In the genomic region with DNA sequence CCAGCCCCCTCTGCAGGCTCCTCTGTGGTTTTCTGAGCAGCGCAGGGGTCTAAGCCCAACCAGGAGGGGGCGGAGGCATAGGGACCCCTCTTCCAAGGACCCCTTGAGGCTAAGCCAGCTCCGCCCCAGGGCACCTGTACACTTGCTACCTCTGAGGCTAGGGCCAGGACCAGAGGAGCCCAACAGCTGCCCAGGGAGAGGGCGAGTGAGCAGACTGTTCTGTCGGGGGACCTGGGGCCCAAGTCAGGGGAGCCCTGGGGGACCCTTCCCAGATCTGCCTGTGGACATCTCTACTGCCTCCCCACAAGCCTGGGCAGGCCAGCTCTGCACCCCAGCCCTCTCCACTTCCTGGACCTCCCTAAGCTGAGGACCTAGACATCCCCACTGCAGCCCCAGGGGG, we compare ENCODE assay signal across 14 cellular contexts. TPM values are rescaled to one million over a fixed set of nuclear protein-coding genes. Genes with fewer than 3 reads are reported as not detected.
DNase-seq lines count a peak whose midpoint lies in the region; ATAC-seq and TF ChIP-seq lines count a peak whose summit lies in the region.
"Had no signal": no experiment of that assay in that cellular context is flagged by ENCODE, and none has a peak within 500 bp of the region (broad histone marks: within the 10 kb centered on the region; RNA-seq: fewer than 3 reads in every experiment).

No MANE protein-coding gene starts in this region.

- no peak overlapping the region for H2AFZ ChIP-seq in mesenchymal stem cell (ENCODE audit: low read depth, low read length)

- H3K27ac Mint-ChIP-seq in activated T-helper 1 cell treated with anti-CD3 and anti-CD28 coated beads, Interleukin-12 subunit alpha, Interleukin-12 subunit beta, Interleukin-2, Interleukin-4 antibody, amounts not matched to agents 30 ng/mL and 10 ng/mL and 1 ng/mL, durations not matched to agents 14 hours and 24 hours and 36 hours: no peak overlapping the region

- no peak overlapping the region for H4K91ac ChIP-seq in mesenchymal stem cell (ENCODE audit: low read length)

- no peaks in the 10 kb centered on the region for H3K9me3 Mint-ChIP-seq in activated T-helper 1 cell treated with anti-CD3 and anti-CD28 coated beads, Interleukin-12 subunit alpha, Interleukin-12 subunit beta, Interleukin-2, Interleukin-4 antibody, amounts not matched to agents 30 ng/mL and 10 ng/mL and 1 ng/mL, durations not matched to agents 14 hours and 24 hours and 36 hours

- no peak overlapping the region for H2BK15ac ChIP-seq in mesenchymal stem cell (ENCODE audit: low read depth, poor library complexity, severe bottlenecking)

- H3K4me1 Mint-ChIP-seq in activated T-helper 1 cell treated with anti-CD3 and anti-CD28 coated beads, Interleukin-12 subunit alpha, Interleukin-12 subunit beta, Interleukin-2, Interleukin-4 antibody, amounts not matched to agents 30 ng/mL and 10 ng/mL and 1 ng/mL, durations not matched to agents 14 hours and 24 hours and 36 hours (ENCODE audit: low read depth): no peaks in the 10 kb centered on the region

- no peak overlapping the region for H4K8ac ChIP-seq in mesenchymal stem cell (ENCODE audit: low read length)

- CTCF ChIA-PET in GM10248 (lab: Yijun Ruan, JAX): interaction anchor here (1.0 to 2.5 kb wide), 4 partner anchors 9 to 184 kb away, joined by 3 to 12 read pairs (median 7); no protein-coding TSS in a partner anchor

- no peak overlapping the region for H3K27ac ChIP-seq in right atrium auricular region
- no peak overlapping the region for H3K27ac ChIP-seq in lower lobe of right lung
- no peak overlapping the region for H3K27ac ChIP-seq in mesenchymal stem cell (ENCODE audit: low read length, poor library complexity, severe bottlenecking)
- H3K27ac ChIP-seq: skin epidermis had no signal

- DNase-seq in left ventricle myocardium superior: peak; percentile 23
- DNase-seq in right atrium auricular region (ENCODE audit: low spot score): no peak
- DNase-seq in activated T-helper 1 cell treated with anti-CD3 and anti-CD28 coated beads, Interleukin-12 subunit alpha, Interleukin-12 subunit beta, Interleukin-2, Interleukin-4 antibody, amounts not matched to agents 30 ng/mL and 10 ng/mL and 1 ng/mL, durations not matched to agents 14 hours and 24 hours and 36 hours (ENCODE audit: low spot score): no peak
- peak; percentile 35 for DNase-seq in lower lobe of right lung
- no peak for DNase-seq in GM10248 (ENCODE audit: extremely low spot score)
- no peak for DNase-seq in mesenchymal stem cell
- no peak for DNase-seq in NCI-H510A treated with DMSO at 0.1 percent for 48 hours (lab: John Stamatoyannopoulos, UW)
- DNase-seq: activated CD8-positive, alpha-beta memory T cell treated with anti-CD3 and anti-CD28 coated beads, Interleukin-2, amount 50 U/mL, for 48 hours; DMS79 treated with DMSO at 0.1 percent for 48 hours; hypothalamus; KBM-7; NCI-H345 had no signal

- no peak overlapping the region for H3K18ac ChIP-seq in mesenchymal stem cell (ENCODE audit: low read depth in 1 of 2, low read length in 2 of 2)

- peak overlapping the region; percentile 54 for H3K4me3 Mint-ChIP-seq in activated T-helper 1 cell treated with anti-CD3 and anti-CD28 coated beads, Interleukin-12 subunit alpha, Interleukin-12 subunit beta, Interleukin-2, Interleukin-4 antibody, amounts not matched to agents 30 ng/mL and 10 ng/mL and 1 ng/mL, durations not matched to agents 14 hours and 24 hours and 36 hours

- TF ChIP-seq CTCF in right atrium auricular region (IDR thresholded peaks at IDR 0.05): no peak
- TF ChIP-seq CTCF in lower lobe of right lung (IDR thresholded peaks at IDR 0.05): no peak
- TF ChIP-seq CTCF in GM10248 (IDR thresholded peaks at IDR 0.05; ENCODE audit: control extremely low read depth, extremely low read depth, low read depth, missing control alignments): no peak

- no peak overlapping the region for H3K14ac ChIP-seq in mesenchymal stem cell (ENCODE audit: low read length in 2 of 2)

- H3K36me3 Mint-ChIP-seq in activated T-helper 1 cell treated with anti-CD3 and anti-CD28 coated beads, Interleukin-12 subunit alpha, Interleukin-12 subunit beta, Interleukin-2, Interleukin-4 antibody, amounts not matched to agents 30 ng/mL and 10 ng/mL and 1 ng/mL, durations not matched to agents 14 hours and 24 hours and 36 hours (ENCODE audit: low read depth): no peaks in the 10 kb centered on the region

- H3K27me3 ChIP-seq in right atrium auricular region (peaks cover 0 to 17% of the 10 kb centered on the region in 2 donors), lower lobe of right lung (ENCODE audit: low read depth) (peaks cover 44% of the 10 kb centered on the region), mesenchymal stem cell (ENCODE audit: control insufficient read depth in 1 of 2, insufficient read depth in 1 of 2, low read length in 2 of 2) (peaks cover 4 to 57% of the 10 kb centered on the region in 2 experiments)

- 91% methylated on average over 5 of the region's 5 CpGs for WGBS in mesenchymal stem cell

- no peak overlapping the region for H2AK5ac ChIP-seq in mesenchymal stem cell (ENCODE audit: low read length, severe bottlenecking)

- H3K4me3 ChIP-seq in right atrium auricular region (no peak overlapping the region), lower lobe of right lung (no peak overlapping the region), mesenchymal stem cell (ENCODE audit: insufficient read depth in 1 of 2, low read depth in 1 of 2, low read length in 2 of 2) (no peak overlapping the region)

- no peak overlapping the region for H2BK12ac ChIP-seq in mesenchymal stem cell (ENCODE audit: low read length in 2 of 2)

- no peak overlapping the region for H3K4me2 ChIP-seq in mesenchymal stem cell (ENCODE audit: low read length, poor library complexity, severe bottlenecking)

- no peak overlapping the region for H3K23ac ChIP-seq in mesenchymal stem cell (ENCODE audit: low read length in 2 of 2)

- H3K79me1 ChIP-seq in mesenchymal stem cell (replicated peaks; ENCODE audit: low read length, poor library complexity, severe bottlenecking): peaks cover 6% of the 10 kb centered on the region

- no peak overlapping the region for H2BK120ac ChIP-seq in mesenchymal stem cell (ENCODE audit: low read depth, low read length)

- H3K9ac ChIP-seq in mesenchymal stem cell (ENCODE audit: low read length): no peak overlapping the region

- H3K9me3 ChIP-seq in right atrium auricular region (no peaks in the 10 kb centered on the region), lower lobe of right lung (no peaks in the 10 kb centered on the region), mesenchymal stem cell (ENCODE audit: control insufficient read depth, low read length) (no peaks in the 10 kb centered on the region)

- no peak overlapping the region for H2BK5ac ChIP-seq in mesenchymal stem cell (ENCODE audit: low read depth, low read length, poor library complexity, severe bottlenecking)

- H3K36me3 ChIP-seq in right atrium auricular region: no peaks in the 10 kb centered on the region
- H3K36me3 ChIP-seq in lower lobe of right lung: no peaks in the 10 kb centered on the region
- peaks cover 0 to 40% of the 10 kb centered on the region in 2 experiments for H3K36me3 ChIP-seq in mesenchymal stem cell (ENCODE audit: control insufficient read depth in 1 of 2, insufficient read depth in 2 of 2, low read depth in 1 of 2, low read length in 2 of 2)

- H3K4ac ChIP-seq in mesenchymal stem cell (ENCODE audit: low read depth in 1 of 2, low read length in 2 of 2): no peak overlapping the region

- ATAC-seq in left ventricle myocardium superior (no peak), lower lobe of right lung (no peak), GM18511 (IDR thresholded peaks at IDR 0.05; ENCODE audit: unreplicated experiment) (no peak)

- H3K27me3 Mint-ChIP-seq in activated T-helper 1 cell treated with anti-CD3 and anti-CD28 coated beads, Interleukin-12 subunit alpha, Interleukin-12 subunit beta, Interleukin-2, Interleukin-4 antibody, amounts not matched to agents 30 ng/mL and 10 ng/mL and 1 ng/mL, durations not matched to agents 14 hours and 24 hours and 36 hours (ENCODE audit: insufficient read depth): peaks cover 40% of the 10 kb centered on the region

- H3K4me1 ChIP-seq in right atrium auricular region (peaks cover 0 to 10% of the 10 kb centered on the region in 2 donors), lower lobe of right lung (peaks cover 10% of the 10 kb centered on the region), mesenchymal stem cell (ENCODE audit: control insufficient read depth, insufficient read depth, low read depth, low read length) (peaks cover 25% of the 10 kb centered on the region)

- intact Hi-C loops in left ventricle myocardium superior (cut with micrococcal nuclease) (no loop called here), lower lobe of right lung (cut with DNase I) (no loop called here)
- intact Hi-C loops in activated T-helper 1 cell treated with anti-CD3 and anti-CD28 coated beads, Interleukin-12 subunit alpha, Interleukin-12 subunit beta, Interleukin-2, Interleukin-4 antibody, amounts not matched to agents 30 ng/mL and 10 ng/mL and 1 ng/mL, durations not matched to agents 14 hours and 24 hours and 36 hours (cut with micrococcal nuclease): no loop called here

- POLR2A ChIA-PET in GM10248 (lab: Yijun Ruan, JAX): no interaction called here

RNA-seq across cellular contexts. Expression of a gene that starts 1.8 kb away (rescaled TPM):
- 0.50 TPM for total RNA-seq in left ventricle myocardium superior
- under 1 TPM in 1 of 2 donors, not detected in 1; 0.39 TPM for total RNA-seq in right atrium auricular region
- total RNA-seq in activated T-helper 1 cell treated with anti-CD3 and anti-CD28 coated beads, Interleukin-12 subunit alpha, Interleukin-12 subunit beta, Interleukin-2, Interleukin-4 antibody, amounts not matched to agents 30 ng/mL and 10 ng/mL and 1 ng/mL, durations not matched to agents 14 hours and 24 hours and 36 hours: 3.8 and 5.1 TPM in 2 replicates
- total RNA-seq in lower lobe of right lung: 0.38 TPM
- polyA plus RNA-seq in mesenchymal stem cell (2013, experiment 1 of 2): 17.0 TPM
- polyA plus RNA-seq in mesenchymal stem cell (2013, experiment 2 of 2): 15.3 TPM

RNA-seq across cellular contexts. Expression of a gene that starts 23.0 kb away (rescaled TPM):
- total RNA-seq in left ventricle myocardium superior (0.84 TPM), right atrium auricular region (1 to 10 TPM in 1 of 2 donors, under 1 TPM in 1; 0.43 to 1.0 TPM), lower lobe of right lung (23.1 TPM)
- total RNA-seq in activated T-helper 1 cell treated with anti-CD3 and anti-CD28 coated beads, Interleukin-12 subunit alpha, Interleukin-12 subunit beta, Interleukin-2, Interleukin-4 antibody, amounts not matched to agents 30 ng/mL and 10 ng/mL and 1 ng/mL, durations not matched to agents 14 hours and 24 hours and 36 hours: not detected in 2 replicates
- polyA plus RNA-seq in mesenchymal stem cell (2013, experiment 1 of 2): 2.0 TPM
- polyA plus RNA-seq in mesenchymal stem cell (2013, experiment 2 of 2): 1.4 TPM

RNA-seq across cellular contexts. Expression of a gene that starts 43.7 kb away (rescaled TPM):
- total RNA-seq in left ventricle myocardium superior: 47.5 TPM
- 10 to 100 TPM; 26.6 to 33.3 TPM for total RNA-seq in right atrium auricular region
- 38.3 and 43.9 TPM in 2 replicates for total RNA-seq in activated T-helper 1 cell treated with anti-CD3 and anti-CD28 coated beads, Interleukin-12 subunit alpha, Interleukin-12 subunit beta, Interleukin-2, Interleukin-4 antibody, amounts not matched to agents 30 ng/mL and 10 ng/mL and 1 ng/mL, durations not matched to agents 14 hours and 24 hours and 36 hours
- total RNA-seq in lower lobe of right lung: 91.8 TPM
- polyA plus RNA-seq in mesenchymal stem cell (2013, experiment 1 of 2): 36.5 TPM
- polyA plus RNA-seq in mesenchymal stem cell (2013, experiment 2 of 2): 37.3 TPM

RNA-seq across cellular contexts. Expression of a gene that starts 50.4 kb away (rescaled TPM):
- total RNA-seq in left ventricle myocardium superior (259 TPM), right atrium auricular region (100 to 1,000 TPM; 156 to 372 TPM), lower lobe of right lung (767 TPM)
- 3.6 and 4.6 TPM in 2 replicates for total RNA-seq in activated T-helper 1 cell treated with anti-CD3 and anti-CD28 coated beads, Interleukin-12 subunit alpha, Interleukin-12 subunit beta, Interleukin-2, Interleukin-4 antibody, amounts not matched to agents 30 ng/mL and 10 ng/mL and 1 ng/mL, durations not matched to agents 14 hours and 24 hours and 36 hours
- polyA plus RNA-seq in mesenchymal stem cell (2013, experiment 1 of 2): 2,969 TPM
- polyA plus RNA-seq in mesenchymal stem cell (2013, experiment 2 of 2): 2,910 TPM

RNA-seq across cellular contexts. Expression of a gene that starts 57.2 kb away (rescaled TPM):
- 101 TPM for total RNA-seq in left ventricle myocardium superior
- 100 to 1,000 TPM in 1 of 2 donors, 10 to 100 TPM in 1; 82.3 to 241 TPM for total RNA-seq in right atrium auricular region
- 208 and 214 TPM in 2 replicates for total RNA-seq in activated T-helper 1 cell treated with anti-CD3 and anti-CD28 coated beads, Interleukin-12 subunit alpha, Interleukin-12 subunit beta, Interleukin-2, Interleukin-4 antibody, amounts not matched to agents 30 ng/mL and 10 ng/mL and 1 ng/mL, durations not matched to agents 14 hours and 24 hours and 36 hours
- 128 TPM for total RNA-seq in lower lobe of right lung
- 395 TPM for polyA plus RNA-seq in mesenchymal stem cell (2013, experiment 1 of 2)
- 368 TPM for polyA plus RNA-seq in mesenchymal stem cell (2013, experiment 2 of 2)

Comparison
In these comparisons a context has a peak if more than half of its experiments do, and no peak if none do; other contexts are left out.
1. DNase-seq: peak in left ventricle myocardium superior (single experiment) and lower lobe of right lung (single experiment); none in right atrium auricular region (single experiment), activated T-helper 1 cell treated with anti-CD3 and anti-CD28 coated beads, Interleukin-12 subunit alpha, Interleukin-12 subunit beta, Interleukin-2, Interleukin-4 antibody, amounts not matched to agents 30 ng/mL and 10 ng/mL and 1 ng/mL, durations not matched to agents 14 hours and 24 hours and 36 hours (single experiment), GM10248 (single experiment), mesenchymal stem cell (single experiment) and NCI-H510A treated with DMSO at 0.1 percent for 48 hours (single experiment).
2. RNA of a gene that starts 23.0 kb away (total RNA-seq): 23.1 TPM in lower lobe of right lung (single experiment); 0.43 to 1.0 TPM in right atrium auricular region, 0.84 TPM in left ventricle myocardium superior (single experiment) and not detected in activated T-helper 1 cell treated with anti-CD3 and anti-CD28 coated beads, Interleukin-12 subunit alpha, Interleukin-12 subunit beta, Interleukin-2, Interleukin-4 antibody, amounts not matched to agents 30 ng/mL and 10 ng/mL and 1 ng/mL, durations not matched to agents 14 hours and 24 hours and 36 hours; every median in the first group is over 10 times any median in the second.